26 cellular contexts compared by ENCODE assay signal in the genomic region with DNA sequence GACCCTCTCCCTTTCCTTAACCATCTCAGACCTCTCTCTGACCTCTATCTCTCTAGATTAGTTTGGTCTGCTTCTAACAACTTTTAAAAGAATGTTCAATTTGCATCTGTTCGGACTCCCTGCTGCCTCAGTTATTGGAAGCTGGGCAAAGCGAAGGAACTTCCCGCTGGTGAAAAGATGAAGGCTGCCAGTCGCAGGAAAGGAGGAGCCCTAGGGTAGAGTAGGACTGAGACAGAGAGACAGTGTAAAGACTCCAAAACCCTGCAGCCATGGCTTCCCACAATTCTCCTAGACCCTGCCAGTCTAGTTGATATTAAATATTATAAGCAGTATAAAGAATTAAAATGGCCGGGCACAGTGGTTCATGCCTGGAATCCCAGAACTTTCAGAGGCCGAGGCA.
"Had no signal": no experiment of that assay in that cellular context is flagged by ENCODE, and none has a peak within 500 bp of the region (broad histone marks: within the 10 kb centered on the region; RNA-seq: fewer than 3 reads in every experiment).

No MANE protein-coding gene starts in this region.

- H3K27ac Mint-ChIP-seq: naive thymus-derived CD4-positive, alpha-beta T cell; natural killer cell treated with Interleukin-12 subunit alpha and Interleukin-12 subunit beta and Interleukin-15 and Interleukin-18, amount 100 ng/mL, for 72 hours; progenitor cell of endocrine pancreas; stimulated activated memory B cell treated with anti-CD40 and anti-IgM and Interleukin-4, amounts not matched to agents 10 μg/mL and 1 μg/mL and 100 μg/mL, for 72 hours; stimulated activated naive CD8-positive, alpha-beta T cell treated with anti-CD3 and anti-CD28 coated beads, Interleukin-15, Interleukin-2, amounts not matched to agents 100 ng/mL and 50 ng/mL, for 24 hours; type B pancreatic cell had no signal

- H3K36me3 Mint-ChIP-seq: stimulated activated memory B cell treated with anti-CD40 and anti-IgM and Interleukin-4, amounts not matched to agents 10 μg/mL and 1 μg/mL and 100 μg/mL, for 72 hours; type B pancreatic cell had no signal

- H3K27me3 ChIP-seq: heart right ventricle, ovary, right atrium auricular region, right lobe of liver, suprapubic skin, tibial artery, uterus had no signal

- H3K9me3 ChIP-seq: ovary, right lobe of liver, thoracic aorta, uterus had no signal

- H3K4me1 ChIP-seq: right lobe of liver, suprapubic skin, tibial artery, uterus had no signal

- ATAC-seq: heart right ventricle; mucosa of descending colon; naive thymus-derived CD4-positive, alpha-beta T cell; natural killer cell treated with Interleukin-12 subunit alpha and Interleukin-12 subunit beta and Interleukin-15 and Interleukin-18, amount 100 ng/mL, for 72 hours; right lobe of liver; stimulated activated memory B cell treated with anti-CD40 and anti-IgM and Interleukin-4, amounts not matched to agents 10 μg/mL and 1 μg/mL and 100 μg/mL, for 72 hours had no signal

- H3K27ac ChIP-seq: heart right ventricle, left ventricle myocardium inferior, ovary, right atrium auricular region, right lobe of liver, suprapubic skin, thoracic aorta, tibial artery, uterus had no signal

- H3K36me3 ChIP-seq: heart right ventricle, left ventricle myocardium inferior, ovary, right atrium auricular region, right lobe of liver, suprapubic skin, thoracic aorta, tibial artery, uterus had no signal

- DNase-seq: heart right ventricle; hippocampal formation; islet precursor cell; left ventricle myocardium inferior; midbrain; mucosa of descending colon; naive thymus-derived CD4-positive, alpha-beta T cell; ovary; right lobe of liver; stimulated activated CD4-positive, alpha-beta T cell treated with anti-CD3 and anti-CD28 coated beads, Interleukin-1b, Interleukin-23, amount 100 ng/mL, for 48 hours; stimulated activated CD4-positive, alpha-beta T cell treated with anti-CD3 and anti-CD28 coated beads, Interleukin-2, amount 100 ng/mL, for 48 hours; stimulated activated CD4-positive, alpha-beta T cell treated with anti-CD3 and anti-CD28 coated beads, Interleukin-4, amount 100 ng/mL, for 4 hours; stimulated activated CD8-positive, alpha-beta memory T cell treated with anti-CD3 and anti-CD28 coated beads, Interleukin-4, amount 100 ng/mL, for 48 hours; tibial artery; uterus had no signal

- H3K4me2 ChIP-seq: smooth muscle cell had no signal

- H3K9me3 Mint-ChIP-seq: type B pancreatic cell had no signal

- H3K4me3 Mint-ChIP-seq: naive thymus-derived CD4-positive, alpha-beta T cell; natural killer cell treated with Interleukin-12 subunit alpha and Interleukin-12 subunit beta and Interleukin-15 and Interleukin-18, amount 100 ng/mL, for 72 hours; neural crest cell; stimulated activated memory B cell treated with anti-CD40 and anti-IgM and Interleukin-4, amounts not matched to agents 10 μg/mL and 1 μg/mL and 100 μg/mL, for 72 hours; stimulated activated naive CD8-positive, alpha-beta T cell treated with anti-CD3 and anti-CD28 coated beads, Interleukin-15, Interleukin-2, amounts not matched to agents 100 ng/mL and 50 ng/mL, for 24 hours; type B pancreatic cell had no signal

- H3K4me3 ChIP-seq: heart right ventricle, left ventricle myocardium inferior, lung, mucosa of descending colon, ovary, right atrium auricular region, right lobe of liver, smooth muscle cell, suprapubic skin, thoracic aorta, tibial artery, uterus had no signal

- H3K27me3 Mint-ChIP-seq: progenitor cell of endocrine pancreas; stimulated activated memory B cell treated with anti-CD40 and anti-IgM and Interleukin-4, amounts not matched to agents 10 μg/mL and 1 μg/mL and 100 μg/mL, for 72 hours; type B pancreatic cell had no signal
